Comparison of ENCODE assay signal across 3 cellular contexts in genomic region chr5:61289241-61289640, GRCh38.
TF ChIP-seq lines count a peak whose summit lies in the region.

No MANE protein-coding gene starts in this region.

TF ChIP-seq in SK-N-SH, 30 proteins besides CTCF, POLR2A, EP300 and RAD21 (continued from another document and continues in another):
- TF ChIP-seq REST (IDR thresholded peaks at IDR 0.05; ENCODE audit: low read depth, low read length) (no peak), IRF3 (IDR thresholded peaks at IDR 0.05; ENCODE audit: low read depth, low read length) (no peak), FOXM1 (IDR thresholded peaks at IDR 0.05; ENCODE audit: low read depth) (no peak), JUND (IDR thresholded peaks at IDR 0.05) (no peak), PBX3 (IDR thresholded peaks at IDR 0.05) (no peak), RFX5 (IDR thresholded peaks at IDR 0.05; ENCODE audit: low read length) (no peak), MAX (IDR thresholded peaks at IDR 0.05; ENCODE audit: low read depth) (no peak), YY1 (IDR thresholded peaks at IDR 0.05; ENCODE audit: low read depth) (no peak), SIN3A (IDR thresholded peaks at IDR 0.05; ENCODE audit: borderline replicate concordance, low read depth, low read length) (no peak), USF1 (IDR thresholded peaks at IDR 0.05; ENCODE audit: borderline replicate concordance, low read depth) (no peak), TAF1 (IDR thresholded peaks at IDR 0.05; ENCODE audit: borderline replicate concordance, low read depth, low read length) (no peak), EZH2phosphoT487 (IDR thresholded peaks at IDR 0.05; ENCODE audit: borderline replicate concordance, low read depth) (no peak)

TF ChIP-seq in SK-N-SH treated with all-trans-retinoic acid at 6 μM for 48 hours, 23 proteins besides CTCF, POLR2A, EP300 and RAD21 (continued from another document):
- no peak for TF ChIP-seq CSRNP3 (CRISPR knock-in tag; IDR thresholded peaks at IDR 0.05)
- TF ChIP-seq ZFP3 (CRISPR knock-in tag; IDR thresholded peaks at IDR 0.05): no peak
- no peak for TF ChIP-seq ZNF565 (CRISPR knock-in tag; conservative IDR thresholded peaks at IDR 0.05; ENCODE audit: low read depth)
- TF ChIP-seq GLIS3 (CRISPR knock-in tag; IDR thresholded peaks at IDR 0.05): no peak
- TF ChIP-seq ESRRG (CRISPR knock-in tag; IDR thresholded peaks at IDR 0.05): no peak
- no peak for TF ChIP-seq BACH2 (CRISPR knock-in tag; IDR thresholded peaks at IDR 0.05; ENCODE audit: borderline replicate concordance)
- no peak for TF ChIP-seq ZC3H10 (CRISPR knock-in tag; IDR thresholded peaks at IDR 0.05)
- no peak for TF ChIP-seq TSHZ2 (CRISPR knock-in tag; IDR thresholded peaks at IDR 0.05)

TF ChIP-seq in WTC11, 78 proteins besides CTCF, POLR2A, EP300 and RAD21 (continued from another document):
- no peak for TF ChIP-seq ZNF425 (CRISPR knock-in tag; conservative IDR thresholded peaks at IDR 0.05)
